ENCODE assay signal across 11 cellular contexts in genomic region chr10:63206576-63206975, GRCh38.
DNase-seq lines count a peak whose midpoint lies in the region; ATAC-seq and FAIRE-seq lines count a peak whose summit lies in the region.
"Had no signal": no experiment of that assay in that cellular context is flagged by ENCODE, and none has a peak within 500 bp of the region (broad histone marks: within the 10 kb centered on the region; RNA-seq: fewer than 3 reads in every experiment).

No MANE protein-coding gene starts in this region.

- no peaks in the 10 kb centered on the region for H3K9me3 ChIP-seq in KOPT-K1 (ENCODE audit: insufficient read depth, low read length, poor library complexity, severe bottlenecking)
- H3K9me3 ChIP-seq: pancreas, SJSA1 had no signal

- peak; percentile 71 for FAIRE-seq in GM18507 (lab: Jason Lieb, UNC)

- no peak for DNase-seq in GM18507 (ENCODE audit: extremely low spot score, insufficient read length, low read depth)
- DNase-seq in effector memory CD8-positive, alpha-beta T cell: no peak
- peak; percentile 19 for DNase-seq in putamen (ENCODE audit: low spot score)
- no peak for DNase-seq in islet precursor cell
- no peak for DNase-seq in NCI-H1694 (lab: John Stamatoyannopoulos, UW)
- no peak for DNase-seq in NCI-H2227 (lab: John Stamatoyannopoulos, UW; ENCODE audit: unreplicated experiment)
- DNase-seq: GF-D8, NCI-H187, pancreas had no signal

- H3K36me3 Mint-ChIP-seq in effector memory CD8-positive, alpha-beta T cell (ENCODE audit: insufficient read depth): peaks cover 54% of the 10 kb centered on the region

- ATAC-seq in effector memory CD8-positive, alpha-beta T cell (replicated peaks): no peak

- H3K4me1 Mint-ChIP-seq in effector memory CD8-positive, alpha-beta T cell (ENCODE audit: low read depth in 2 of 2): peaks cover 33 to 43% of the 10 kb centered on the region in 2 donors

- H3K9me3 Mint-ChIP-seq in effector memory CD8-positive, alpha-beta T cell: no peaks in the 10 kb centered on the region

- peak overlapping the region; percentile 47 to 50 for H3K4me3 Mint-ChIP-seq in effector memory CD8-positive, alpha-beta T cell

- H3K27me3 Mint-ChIP-seq in effector memory CD8-positive, alpha-beta T cell: no peaks in the 10 kb centered on the region

- H3K27ac ChIP-seq in KOPT-K1 (ENCODE audit: low read depth, low read length, poor library complexity, severe bottlenecking): peak overlapping the region; percentile 12
- H3K27ac ChIP-seq: SJSA1 had no signal

- H3K36me3 ChIP-seq in KOPT-K1 (ENCODE audit: insufficient read depth, low read length): peaks cover 76% of the 10 kb centered on the region

- peak overlapping the region; percentile 32 to 64 for H3K27ac Mint-ChIP-seq in effector memory CD8-positive, alpha-beta T cell
